17 cellular contexts compared by ENCODE assay signal in genomic region chr12:70754330-70754741, GRCh38.
DNase-seq lines count a peak whose midpoint lies in the region; ATAC-seq and TF ChIP-seq lines count a peak whose summit lies in the region.
"Had no signal": no experiment of that assay in that cellular context is flagged by ENCODE, and none has a peak within 500 bp of the region (broad histone marks: within the 10 kb centered on the region; RNA-seq: fewer than 3 reads in every experiment).

No MANE protein-coding gene starts in this region.

- H3K27me3 ChIP-seq in Peyer's patch (no peaks in the 10 kb centered on the region), hepatocyte (no peaks in the 10 kb centered on the region), thoracic aorta (replicated peaks; ENCODE audit: insufficient read depth) (no peaks in the 10 kb centered on the region), brain microvascular endothelial cell (replicated peaks) (no peaks in the 10 kb centered on the region)
- H3K27me3 ChIP-seq: BLaER1 treated with 17β-estradiol and CSF1 and Interleukin-3, amounts not matched to agents 10 nM and 100 nM; foreskin keratinocyte; neutrophil had no signal

- ATAC-seq in HG02798 (IDR thresholded peaks at IDR 0.05; ENCODE audit: poor library complexity, unreplicated experiment): peak; percentile 49
- no peak for ATAC-seq in thoracic aorta (ENCODE audit: insufficient number of reproducible peaks, low FRiP score, low read depth)
- ATAC-seq: activated CD4-positive, CD25-positive, alpha-beta regulatory T cell treated with anti-CD3 and anti-CD28 coated beads, Interleukin-2, amount 50 U/mL, for 24 hours; foreskin keratinocyte had no signal

- H3K36me3 ChIP-seq in Peyer's patch (no peaks in the 10 kb centered on the region), hepatocyte (replicated peaks; ENCODE audit: insufficient read depth, low read depth) (no peaks in the 10 kb centered on the region), thoracic aorta (no peaks in the 10 kb centered on the region), brain microvascular endothelial cell (replicated peaks) (no peaks in the 10 kb centered on the region)
- H3K36me3 ChIP-seq: BLaER1 treated with 17β-estradiol and CSF1 and Interleukin-3, amounts not matched to agents 10 nM and 100 nM; neutrophil had no signal

- no peaks in the 10 kb centered on the region for H3K9me2 ChIP-seq in hepatocyte (replicated peaks; ENCODE audit: insufficient read depth)

- CTCF ChIA-PET in activated naive CD4-positive, alpha-beta T cell treated with anti-CD3 and anti-CD28 coated beads, Interleukin-2, amount 10 ng/mL, durations not matched to agents 7 days and 5 days (lab: Charles Lee): no interaction called here

- H3K4me3 ChIP-seq in Peyer's patch: peak overlapping the region in 3 of 4 donors; percentile 14 to 51 (median 41)
- H3K4me3 ChIP-seq in hepatocyte: peak overlapping the region; percentile 4
- peak overlapping the region; percentile 62 for H3K4me3 ChIP-seq in thoracic aorta
- no peak overlapping the region for H3K4me3 ChIP-seq in brain microvascular endothelial cell (ENCODE audit: low read depth, low read length)
- H3K4me3 ChIP-seq: BLaER1 treated with 17β-estradiol and CSF1 and Interleukin-3, amounts not matched to agents 10 nM and 100 nM had no signal

- DNase-seq in Peyer's patch: no peak
- no peak for DNase-seq in hepatocyte (ENCODE audit: low spot score)
- DNase-seq in thoracic aorta (ENCODE audit: low spot score): no peak
- no peak for DNase-seq in activated naive CD4-positive, alpha-beta T cell treated with anti-CD3 and anti-CD28 coated beads, Interleukin-2, amount 10 ng/mL, durations not matched to agents 7 days and 5 days
- no peak for DNase-seq in NCI-H524 (lab: John Stamatoyannopoulos, UW)
- no peak for DNase-seq in DMS53 (lab: John Stamatoyannopoulos, UW)
- no peak for DNase-seq in brain microvascular endothelial cell
- DNase-seq: activated CD8-positive, alpha-beta memory T cell treated with anti-CD3 and anti-CD28 coated beads, Interleukin-2, amount 50 U/mL, for 48 hours; activated naive CD4-positive, alpha-beta T cell treated with anti-CD3 and anti-CD28 coated beads, Interleukin-2, amount 50 U/mL, for 16 hours; effector memory CD4-positive, alpha-beta T cell; foreskin keratinocyte; GOT3; stimulated activated naive CD4-positive, alpha-beta T cell treated with Interleukin-2 at 50 U/mL for 16 hours had no signal

- H3K4me1 ChIP-seq in Peyer's patch (no peaks in the 10 kb centered on the region), hepatocyte (ENCODE audit: insufficient read depth) (peaks cover 15% of the 10 kb centered on the region), thoracic aorta (ENCODE audit: control insufficient read depth in 1 of 2, low read depth in 2 of 2) (peaks cover 3 to 7% of the 10 kb centered on the region in 2 donors)
- H3K4me1 ChIP-seq: BLaER1 treated with 17β-estradiol and CSF1 and Interleukin-3, amounts not matched to agents 10 nM and 100 nM had no signal

- no peak overlapping the region for H3K4me3 Mint-ChIP-seq in activated naive CD4-positive, alpha-beta T cell treated with anti-CD3 and anti-CD28 coated beads, Interleukin-2, amount 10 ng/mL, durations not matched to agents 7 days and 5 days

- peak overlapping the region in 1 of 4 donors; percentile 50 for H3K27ac ChIP-seq in Peyer's patch
- peak overlapping the region; percentile 50 for H3K27ac ChIP-seq in hepatocyte
- H3K27ac ChIP-seq in thoracic aorta: no peak overlapping the region
- no peak overlapping the region for H3K27ac ChIP-seq in brain microvascular endothelial cell
- H3K27ac ChIP-seq: BLaER1 treated with 17β-estradiol and CSF1 and Interleukin-3, amounts not matched to agents 10 nM and 100 nM; foreskin keratinocyte; neutrophil had no signal

- peak overlapping the region; percentile 65 for H3K4me2 ChIP-seq in hepatocyte
- H3K4me2 ChIP-seq: BLaER1 treated with 17β-estradiol and CSF1 and Interleukin-3, amounts not matched to agents 10 nM and 100 nM had no signal

- peak overlapping the region; percentile 62 for H2AFZ ChIP-seq in hepatocyte

- no peaks in the 10 kb centered on the region for H3K27me3 Mint-ChIP-seq in activated naive CD4-positive, alpha-beta T cell treated with anti-CD3 and anti-CD28 coated beads, Interleukin-2, amount 10 ng/mL, durations not matched to agents 7 days and 5 days

- H3K27ac Mint-ChIP-seq in activated naive CD4-positive, alpha-beta T cell treated with anti-CD3 and anti-CD28 coated beads, Interleukin-2, amount 10 ng/mL, durations not matched to agents 7 days and 5 days: no peak overlapping the region

- H3K4me1 Mint-ChIP-seq in activated naive CD4-positive, alpha-beta T cell treated with anti-CD3 and anti-CD28 coated beads, Interleukin-2, amount 10 ng/mL, durations not matched to agents 7 days and 5 days: no peaks in the 10 kb centered on the region

- 62% methylated on average over 6 of the region's 6 CpGs for WGBS in hepatocyte (ENCODE audit: low lambda C conversion rate, missing lambda C conversion rate)

- no peaks in the 10 kb centered on the region for H3K36me3 Mint-ChIP-seq in activated naive CD4-positive, alpha-beta T cell treated with anti-CD3 and anti-CD28 coated beads, Interleukin-2, amount 10 ng/mL, durations not matched to agents 7 days and 5 days

- no peaks in the 10 kb centered on the region for H4K20me1 ChIP-seq in hepatocyte (ENCODE audit: insufficient read depth, poor library complexity, severe bottlenecking)
- H4K20me1 ChIP-seq: BLaER1 treated with 17β-estradiol and CSF1 and Interleukin-3, amounts not matched to agents 10 nM and 100 nM had no signal

- TF ChIP-seq CTCF in Peyer's patch (IDR thresholded peaks at IDR 0.05): no peak
- TF ChIP-seq CTCF in hepatocyte (IDR thresholded peaks at IDR 0.05; ENCODE audit: poor library complexity): no peak
- no peak for TF ChIP-seq CTCF in thoracic aorta (IDR thresholded peaks at IDR 0.05)
- TF ChIP-seq CTCF in brain microvascular endothelial cell (IDR thresholded peaks at IDR 0.05; ENCODE audit: low read depth, low read length, missing control alignments): no peak

- in situ Hi-C loops in brain microvascular endothelial cell (cut with HindIII; ENCODE audit: low pct_ligation_motif_present, low sequenced_read_pairs): no loop called here

- no peaks in the 10 kb centered on the region for H3K79me2 ChIP-seq in hepatocyte

- H3K9me3 ChIP-seq in Peyer's patch (no peaks in the 10 kb centered on the region), hepatocyte (ENCODE audit: low read depth) (no peaks in the 10 kb centered on the region), thoracic aorta (no peaks in the 10 kb centered on the region)
- H3K9me3 ChIP-seq: neutrophil had no signal

- peak in 1 of 2 donors; percentile 38 for TF ChIP-seq POLR2A in Peyer's patch (IDR thresholded peaks at IDR 0.05)

- no peaks in the 10 kb centered on the region for H3K9me3 Mint-ChIP-seq in activated naive CD4-positive, alpha-beta T cell treated with anti-CD3 and anti-CD28 coated beads, Interleukin-2, amount 10 ng/mL, durations not matched to agents 7 days and 5 days
